Comparison of ENCODE assay signal across 16 cellular contexts in the genomic region with DNA sequence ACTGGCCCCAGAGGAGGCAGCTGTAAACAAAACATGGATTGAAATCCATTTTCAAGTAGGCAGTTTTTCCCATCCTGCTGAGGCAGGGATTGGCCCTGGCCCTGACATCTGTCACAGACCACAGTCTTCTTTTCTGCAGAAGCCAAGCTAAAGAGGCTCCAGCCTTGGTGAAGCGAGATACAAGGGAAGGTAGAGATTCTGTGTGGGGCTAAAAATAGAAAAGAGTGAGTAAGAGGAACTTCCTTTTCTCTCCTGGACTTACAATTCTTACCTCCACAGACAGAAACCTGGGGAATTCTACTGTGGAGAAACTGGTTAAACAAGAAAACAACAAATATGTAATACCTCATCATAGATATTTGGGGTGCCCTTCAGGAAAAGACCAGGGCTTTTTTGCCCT.
"Had no signal": no experiment of that assay in that cellular context is flagged by ENCODE, and none has a peak within 500 bp of the region (broad histone marks: within the 10 kb centered on the region; RNA-seq: fewer than 3 reads in every experiment).

No MANE protein-coding gene starts in this region.

- H3K9me3 Mint-ChIP-seq: activated T-cell treated with anti-CD3 and anti-CD28 coated beads, Interleukin-2, amount 50 U/mL, for 24 hours had no signal

- H3K4me1 ChIP-seq: esophagus squamous epithelium, left ventricle myocardium inferior, psoas muscle had no signal

- DNase-seq: activated CD4-positive, alpha-beta T cell treated with anti-CD3 and anti-CD28 coated beads, Interleukin-2, amount 50 U/mL, for 4 hours; activated CD4-positive, CD25-positive, alpha-beta regulatory T cell treated with anti-CD3 and anti-CD28 coated beads, Interleukin-2, amount 50 U/mL, for 72 hours; activated effector memory CD4-positive, alpha-beta T cell treated with Interleukin-2 at 50 U/mL for 16 hours; activated T-cell treated with anti-CD3 and anti-CD28 coated beads, Interleukin-2, amount 50 U/mL, for 24 hours; amniotic stem cell; dorsolateral prefrontal cortex; esophagus squamous epithelium; foreskin fibroblast; left ventricle myocardium inferior; psoas muscle; stimulated activated CD4-positive, alpha-beta T cell treated with anti-CD3 and anti-CD28 coated beads, Interleukin-2, amount 100 ng/mL, for 24 hours; stimulated activated naive B cell treated with anti-CD40 and anti-IgM and Interleukin-4, amounts not matched to agents 10 μg/mL and 1 μg/mL and 100 μg/mL, for 72 hours had no signal

- H3K4me3 Mint-ChIP-seq: activated T-cell treated with anti-CD3 and anti-CD28 coated beads, Interleukin-2, amount 50 U/mL, for 24 hours; brain; stimulated activated naive B cell treated with anti-CD40 and anti-IgM and Interleukin-4, amounts not matched to agents 10 μg/mL and 1 μg/mL and 100 μg/mL, for 72 hours had no signal

- H3K9me3 ChIP-seq: esophagus squamous epithelium, left ventricle myocardium inferior, psoas muscle, tibial nerve had no signal

- ATAC-seq: activated naive CD4-positive, alpha-beta T cell treated with anti-CD3 and anti-CD28 coated beads, Interleukin-2, amount 50 U/mL, for 72 hours; psoas muscle; sciatic nerve; stimulated activated naive B cell treated with anti-CD40 and anti-IgM and Interleukin-4, amounts not matched to agents 10 μg/mL and 1 μg/mL and 100 μg/mL, for 72 hours had no signal

- H3K27ac Mint-ChIP-seq: activated naive CD4-positive, alpha-beta T cell treated with anti-CD3 and anti-CD28 coated beads, Interleukin-2, amount 50 U/mL, for 72 hours; activated T-cell treated with anti-CD3 and anti-CD28 coated beads, Interleukin-2, amount 50 U/mL, for 24 hours; brain; stimulated activated naive B cell treated with anti-CD40 and anti-IgM and Interleukin-4, amounts not matched to agents 10 μg/mL and 1 μg/mL and 100 μg/mL, for 72 hours had no signal

- H3K4me3 ChIP-seq: dorsolateral prefrontal cortex, esophagus squamous epithelium, left ventricle myocardium inferior, psoas muscle, tibial nerve had no signal

- H3K27me3 Mint-ChIP-seq: activated T-cell treated with anti-CD3 and anti-CD28 coated beads, Interleukin-2, amount 50 U/mL, for 24 hours; brain; stimulated activated naive B cell treated with anti-CD40 and anti-IgM and Interleukin-4, amounts not matched to agents 10 μg/mL and 1 μg/mL and 100 μg/mL, for 72 hours had no signal

- H3K36me3 ChIP-seq: esophagus squamous epithelium, left ventricle myocardium inferior, tibial nerve had no signal

- H3K36me3 Mint-ChIP-seq: activated naive CD4-positive, alpha-beta T cell treated with anti-CD3 and anti-CD28 coated beads, Interleukin-2, amount 50 U/mL, for 72 hours; brain; stimulated activated naive B cell treated with anti-CD40 and anti-IgM and Interleukin-4, amounts not matched to agents 10 μg/mL and 1 μg/mL and 100 μg/mL, for 72 hours had no signal

- H3K27me3 ChIP-seq: esophagus squamous epithelium, tibial nerve had no signal

- H3K27ac ChIP-seq: dorsolateral prefrontal cortex, esophagus squamous epithelium, left ventricle myocardium inferior, psoas muscle, tibial nerve had no signal

- H3K4me1 Mint-ChIP-seq: stimulated activated naive B cell treated with anti-CD40 and anti-IgM and Interleukin-4, amounts not matched to agents 10 μg/mL and 1 μg/mL and 100 μg/mL, for 72 hours had no signal
